8 cellular contexts compared by ENCODE assay signal in genomic region chr19:36489920-36490415, GRCh38. TPM values are rescaled to one million over a fixed set of nuclear protein-coding genes. Genes with fewer than 3 reads are reported as not detected.
DNase-seq lines count a peak whose midpoint lies in the region; ATAC-seq and TF ChIP-seq lines count a peak whose summit lies in the region.

No MANE protein-coding gene starts in this region.

- H3K4me3 ChIP-seq in duodenal mucosa (ENCODE audit: low read depth in 1 of 2, low read length in 2 of 2): peak overlapping the region; percentile 97 to 99

- H3K4me3 Mint-ChIP-seq in WTC11: peak overlapping the region; percentile 94

- peaks cover 15% of the 10 kb centered on the region for H3K9me3 Mint-ChIP-seq in WTC11

- peak; percentile 95 for DNase-seq in NCI-H146 (lab: John Stamatoyannopoulos, UW)
- no peak for DNase-seq in NCI-H146 treated with DMSO at 0.1 percent for 48 hours (lab: John Stamatoyannopoulos, UW; ENCODE audit: unreplicated experiment)
- DNase-seq in NCI-H187 treated with DMSO at 0.1 percent for 48 hours (lab: John Stamatoyannopoulos, UW): peak; percentile 77
- DNase-seq in WTC11 (ENCODE audit: low spot score): peak; percentile 86
- DNase-seq in lung microvascular endothelial cell (ENCODE audit: low read depth in 2 of 2): peak; percentile 92 to 93
- peak; percentile 30 to 54 for DNase-seq in stimulated activated CD8-positive, alpha-beta memory T cell treated with anti-CD3 and anti-CD28 coated beads, Interleukin-4, amount 100 ng/mL, for 1 hour (ENCODE audit: low read depth in 2 of 2, low spot score in 1 of 2)

- H3K9me3 ChIP-seq in duodenal mucosa (ENCODE audit: control insufficient read depth in 1 of 2, low read length in 2 of 2): peaks cover 3 to 4% of the 10 kb centered on the region in 2 donors

- peaks cover 4 to 15% of the 10 kb centered on the region in 2 donors for H3K4me1 ChIP-seq in duodenal mucosa (ENCODE audit: control insufficient read depth in 1 of 2, insufficient read depth in 2 of 2, low read length in 2 of 2)

- peaks cover 13% of the 10 kb centered on the region for H3K36me3 Mint-ChIP-seq in WTC11

- CTCF ChIA-PET in WTC11 (lab: Charles Lee): interaction anchor here (0.9 to 2.0 kb wide), 5 partner anchors 69 to 362 kb away, joined by 3 to 7 read pairs (median 5); partner anchors contain the start of gene ZFP14

- ATAC-seq in HG02588 (IDR thresholded peaks at IDR 0.05; ENCODE audit: unreplicated experiment) (peak; percentile 58), WTC11 (peak; percentile 90)

- H3K27me3 ChIP-seq in duodenal mucosa (ENCODE audit: control insufficient read depth in 1 of 2, insufficient read depth in 2 of 2, low read length in 2 of 2): no peaks in the 10 kb centered on the region

- TF ChIP-seq CTCF in WTC11 (IDR thresholded peaks at IDR 0.05): no peak

- H3K36me3 ChIP-seq in duodenal mucosa (ENCODE audit: control insufficient read depth in 1 of 2, insufficient read depth in 2 of 2, low read length in 2 of 2): no peaks in the 10 kb centered on the region

- peak overlapping the region; percentile 94 for H3K27ac Mint-ChIP-seq in WTC11

- H3K4me1 Mint-ChIP-seq in WTC11: peaks cover 11% of the 10 kb centered on the region

- POLR2A ChIA-PET in WTC11 (lab: Charles Lee): interaction anchor here (0.5 to 1.7 kb wide), 14 partner anchors 13 to 360 kb away, joined by 3 to 16 read pairs (median 4); partner anchors contain the start of genes ZFP14, ZNF146, ZNF260 and ZNF529

- H3K9ac ChIP-seq in duodenal mucosa (ENCODE audit: low read depth in 1 of 2, low read length in 2 of 2): peak overlapping the region; percentile 85 to 89

- H3K27ac ChIP-seq in duodenal mucosa (ENCODE audit: low read depth, low read length): peak overlapping the region; percentile 93

- H3K27me3 Mint-ChIP-seq in WTC11 (ENCODE audit: low read depth): no peaks in the 10 kb centered on the region

TF ChIP-seq in WTC11, 78 proteins besides CTCF, POLR2A, EP300 and RAD21:
- TF ChIP-seq FOXK1 (CRISPR knock-in tag; IDR thresholded peaks at IDR 0.05) (0 out of 2 replicates have a peak, but pooled peaks have one; percentile 9), SP1 (CRISPR knock-in tag; conservative IDR thresholded peaks at IDR 0.05) (0 out of 2 replicates have a peak, but pooled peaks have one; percentile 0), GABPB1 (CRISPR knock-in tag; IDR thresholded peaks at IDR 0.05) (0 out of 2 replicates have a peak, but pooled peaks have one; percentile 46), NR2C2 (CRISPR knock-in tag; IDR thresholded peaks at IDR 0.05) (no peak)

RNA-seq across cellular contexts. Expression of gene ZNF566, which starts 0.6 kb away (rescaled TPM):
- 10.5 to 13.7 TPM (median 12.9 TPM) in 3 replicates for total RNA-seq in WTC11 (2021)
- total RNA-seq in lung microvascular endothelial cell: 5.4 and 9.7 TPM in 2 replicates

RNA-seq across cellular contexts. Expression of gene ZNF260, which starts 38.1 kb away (rescaled TPM):
- 24.1 to 29.0 TPM (median 25.3 TPM) in 3 replicates for total RNA-seq in WTC11 (2021)
- total RNA-seq in lung microvascular endothelial cell: 10.0 and 10.9 TPM in 2 replicates
